ENCODE assay signal across 1 cellular context in genomic region chr2:127674241-127675209, GRCh38.
TF ChIP-seq lines count a peak whose summit lies in the region.

No MANE protein-coding gene starts in this region.

TF ChIP-seq in HepG2, 621 proteins besides CTCF, POLR2A, EP300 and RAD21 (continued from another document and continues in another):
- no peak for TF ChIP-seq ZBTB26 (CRISPR knock-in tag; IDR thresholded peaks at IDR 0.05; ENCODE audit: borderline replicate concordance)
- TF ChIP-seq ZNF275 (CRISPR knock-in tag; IDR thresholded peaks at IDR 0.05; ENCODE audit: borderline replicate concordance): 0 out of 2 replicates have a peak, but pooled peaks have one; percentile 26
- TF ChIP-seq KLF13 (CRISPR knock-in tag; IDR thresholded peaks at IDR 0.05): no peak
- no peak for TF ChIP-seq MLXIP (CRISPR knock-in tag; IDR thresholded peaks at IDR 0.05; ENCODE audit: borderline replicate concordance)
- TF ChIP-seq TEAD2 (CRISPR knock-in tag; IDR thresholded peaks at IDR 0.05): no peak
- no peak for TF ChIP-seq ZNF552 (CRISPR knock-in tag; IDR thresholded peaks at IDR 0.05; ENCODE audit: borderline replicate concordance)
- no peak for TF ChIP-seq MXD4 (CRISPR knock-in tag; IDR thresholded peaks at IDR 0.05)
- TF ChIP-seq NR0B2 (CRISPR knock-in tag; IDR thresholded peaks at IDR 0.05): peak; percentile 23; the same call in 1 of the 2 replicates
- peak; percentile 24 for TF ChIP-seq HNRNPLL (IDR thresholded peaks at IDR 0.05; ENCODE audit: low read depth, low read length, poor library complexity, severe bottlenecking)
- TF ChIP-seq PATZ1 (CRISPR knock-in tag; IDR thresholded peaks at IDR 0.05): peak; percentile 86
- no peak for TF ChIP-seq ZNF18 (CRISPR knock-in tag; IDR thresholded peaks at IDR 0.05; ENCODE audit: insufficient replicate concordance)
- TF ChIP-seq SAP130 (CRISPR knock-in tag; IDR thresholded peaks at IDR 0.05; ENCODE audit: low read depth): peak; percentile 43
- TF ChIP-seq ZBTB20 (CRISPR knock-in tag; IDR thresholded peaks at IDR 0.05; ENCODE audit: borderline replicate concordance, low read depth): no peak
- TF ChIP-seq ZNF326 (CRISPR knock-in tag; IDR thresholded peaks at IDR 0.05; ENCODE audit: borderline replicate concordance): no peak
- TF ChIP-seq U2AF1 (optimal IDR thresholded peaks at IDR 0.05; ENCODE audit: low read depth, low read length): no peak
- no peak for TF ChIP-seq ARID2 (CRISPR knock-in tag; IDR thresholded peaks at IDR 0.05; ENCODE audit: borderline replicate concordance)
- TF ChIP-seq ZNF281 (CRISPR knock-in tag; IDR thresholded peaks at IDR 0.05; ENCODE audit: borderline replicate concordance): 0 out of 2 replicates have a peak, but pooled peaks have one; percentile 31
- TF ChIP-seq ARID5B (CRISPR knock-in tag; IDR thresholded peaks at IDR 0.05): no peak
- no peak for TF ChIP-seq ZNF577 (CRISPR knock-in tag; IDR thresholded peaks at IDR 0.05; ENCODE audit: borderline replicate concordance, low read depth)
- peak; percentile 50; the same call in 1 of the 2 replicates for TF ChIP-seq RNF2 (conservative IDR thresholded peaks at IDR 0.05; ENCODE audit: low read depth)
- TF ChIP-seq EHMT2 (IDR thresholded peaks at IDR 0.05; ENCODE audit: borderline replicate concordance, low read depth, low read length): no peak
- TF ChIP-seq NAIF1 (CRISPR knock-in tag; IDR thresholded peaks at IDR 0.05; ENCODE audit: borderline replicate concordance): no peak
- no peak for TF ChIP-seq MIER2 (CRISPR knock-in tag; IDR thresholded peaks at IDR 0.05)
- TF ChIP-seq KDM2A (CRISPR knock-in tag; IDR thresholded peaks at IDR 0.05; ENCODE audit: borderline replicate concordance, low read depth): peak; percentile 61; the same call in 1 of the 2 replicates
- no peak for TF ChIP-seq NR2F6 (IDR thresholded peaks at IDR 0.05)
- TF ChIP-seq NR2F6 (CRISPR knock-in tag; IDR thresholded peaks at IDR 0.05): peak; percentile 33; the same call in 1 of the 2 replicates
- TF ChIP-seq ZNF17 (CRISPR knock-in tag; IDR thresholded peaks at IDR 0.05): no peak
- TF ChIP-seq CSRNP2 (CRISPR knock-in tag; conservative IDR thresholded peaks at IDR 0.05; ENCODE audit: low read depth): no peak
- TF ChIP-seq HOMEZ (CRISPR knock-in tag; IDR thresholded peaks at IDR 0.05; ENCODE audit: low read depth): no peak
- no peak for TF ChIP-seq BRD4 (CRISPR knock-in tag; IDR thresholded peaks at IDR 0.05)
- TF ChIP-seq MXD3 (CRISPR knock-in tag; IDR thresholded peaks at IDR 0.05): no peak; the same call in 1 of the 2 replicates
- TF ChIP-seq CREM (IDR thresholded peaks at IDR 0.05): no peak
- no peak for TF ChIP-seq CREM (CRISPR knock-in tag; IDR thresholded peaks at IDR 0.05)
- no peak for TF ChIP-seq PHF8 (CRISPR knock-in tag; IDR thresholded peaks at IDR 0.05)
- no peak for TF ChIP-seq ZBTB14 (CRISPR knock-in tag; IDR thresholded peaks at IDR 0.05)
